8 cellular contexts compared by ENCODE assay signal in genomic region chr2:101002562-101003277, GRCh38. TPM values are rescaled to one million over a fixed set of nuclear protein-coding genes. Genes with fewer than 3 reads are reported as not detected.
DNase-seq lines count a peak whose midpoint lies in the region; ATAC-seq and TF ChIP-seq lines count a peak whose summit lies in the region.

No MANE protein-coding gene starts in this region.

- no peak for TF ChIP-seq CTCF in stomach (IDR thresholded peaks at IDR 0.05)

- POLR2A ChIA-PET in CD4-positive, alpha-beta memory T cell (lab: Charles Lee; ENCODE audit: partially characterized antibody), result interaction anchor here (0.7 to 3.6 kb wide), 17 partner anchors 11 to 446 kb away, joined by 3 to 50 read pairs (median 6); partner anchors contain the start of genes CNOT11, PDCL3 and RNF149

- peak overlapping the region; percentile 90 to 96 (median 95) for H3K4me3 Mint-ChIP-seq in CD4-positive, alpha-beta memory T cell

- peak overlapping the region; percentile 91 for H3K27ac ChIP-seq in CD4-positive, alpha-beta memory T cell (ENCODE audit: low read depth, low read length)
- H3K27ac ChIP-seq in layer of hippocampus (ENCODE audit: low read depth, low read length) (peak overlapping the region; percentile 68), stomach (peak overlapping the region; percentile 87 to 94 (median 91))

- CTCF ChIA-PET in CD4-positive, alpha-beta memory T cell (lab: Charles Lee; ENCODE audit: partially characterized antibody), result interaction anchor here (0.5 to 4.2 kb wide), 8 partner anchors 10 to 440 kb away, joined by 3 to 38 read pairs (median 4); partner anchors contain the start of gene PDCL3

- no peak for DNase-seq in CD4-positive, alpha-beta memory T cell
- DNase-seq in HT-29 (ENCODE audit: low spot score), result peak; percentile 59
- DNase-seq in amniotic epithelial cell (ENCODE audit: low read depth), result peak; percentile 16
- DNase-seq in stomach, result no peak
- DNase-seq in NCI-H187 (lab: John Stamatoyannopoulos, UW), result no peak
- no peak for DNase-seq in NOMO-1 treated with DMSO at 0.1 percent for 48 hours (lab: John Stamatoyannopoulos, UW; ENCODE audit: unreplicated experiment)

- peaks cover 32 to 56% (median 45%) of the 10 kb centered on the region in 4 donors for H3K4me1 Mint-ChIP-seq in CD4-positive, alpha-beta memory T cell

- WGBS in stomach, 5 donors, result 1% methylated on average over 23 to 26 of the region's 26 CpGs

- intact Hi-C loops in CD4-positive, alpha-beta memory T cell (cut with micrococcal nuclease), result loop anchor here (1.0 to 5.0 kb wide), 3 partner anchors 250 to 1665 kb away; partner anchors contain the start of genes CNOT11, EIF5B, PDCL3 and TXNDC9
- intact Hi-C loops in stomach (cut with DNase I; ENCODE audit: low total_unique reads), result no loop called here

- no peak for ATAC-seq in GM18520 (IDR thresholded peaks at IDR 0.05; ENCODE audit: unreplicated experiment)

- H3K36me3 Mint-ChIP-seq in CD4-positive, alpha-beta memory T cell, result peaks cover 40 to 55% of the 10 kb centered on the region in 2 donors

- H3K4me1 ChIP-seq in CD4-positive, alpha-beta memory T cell (ENCODE audit: insufficient read depth, low read length), result peaks cover 37% of the 10 kb centered on the region
- H3K4me1 ChIP-seq in stomach, result peaks cover 13 to 57% (median 37%) of the 10 kb centered on the region in 4 donors

- no peak for TF ChIP-seq POLR2A in stomach (IDR thresholded peaks at IDR 0.05)

- H3K36me3 ChIP-seq in CD4-positive, alpha-beta memory T cell (ENCODE audit: insufficient read depth, low read length), result peaks cover 41% of the 10 kb centered on the region
- peaks cover 41 to 43% (median 42%) of the 10 kb centered on the region in 4 donors for H3K36me3 ChIP-seq in stomach

- H3K27ac Mint-ChIP-seq in CD4-positive, alpha-beta memory T cell, result peak overlapping the region; percentile 91 to 99 (median 98)

- H3K9me3 ChIP-seq in CD4-positive, alpha-beta memory T cell (ENCODE audit: control insufficient read depth in 1 of 2, low read length in 2 of 2), result no peaks in the 10 kb centered on the region
- H3K9me3 ChIP-seq in stomach, result no peaks in the 10 kb centered on the region

- TF ChIP-seq EP300 in stomach (IDR thresholded peaks at IDR 0.05), result no peak

- peaks cover 0 to 2% (median 0%) of the 10 kb centered on the region in 8 donors for H3K9me3 Mint-ChIP-seq in CD4-positive, alpha-beta memory T cell

- no peaks in the 10 kb centered on the region for H3K27me3 Mint-ChIP-seq in CD4-positive, alpha-beta memory T cell

- no peaks in the 10 kb centered on the region for H3K27me3 ChIP-seq in CD4-positive, alpha-beta memory T cell (ENCODE audit: insufficient read depth, low read length)
- no peaks in the 10 kb centered on the region for H3K27me3 ChIP-seq in layer of hippocampus (ENCODE audit: control insufficient read depth, insufficient read depth, low read length)
- no peaks in the 10 kb centered on the region for H3K27me3 ChIP-seq in stomach

- peak overlapping the region; percentile 97 to 98 for H3K4me3 ChIP-seq in CD4-positive, alpha-beta memory T cell (ENCODE audit: low read length in 2 of 2)
- H3K4me3 ChIP-seq in stomach, result peak overlapping the region; percentile 70 to 92 (median 82)

RNA-seq across cellular contexts. Expression of gene RPL31, which starts 0.6 kb away (rescaled TPM):
- 1,000 to 10,000 TPM; 2,455 to 2,531 TPM for total RNA-seq in CD4-positive, alpha-beta memory T cell
- polyA plus RNA-seq in CD4-positive, alpha-beta memory T cell, result 1,000 to 10,000 TPM; 5,582 to 6,581 TPM
- 1,454 and 1,668 TPM in 2 replicates for total RNA-seq in HT-29 (2014; rRNA removed; shearing (Covaris generic))
- total RNA-seq in stomach, result 1,000 to 10,000 TPM in 4 of 5 donors, 100 to 1,000 TPM in 1; 272 to 1,474 (median 1,038) TPM
- 1,000 to 10,000 TPM; 5,640 to 7,137 (median 6,556) TPM for polyA plus RNA-seq in stomach

Comparison
In these comparisons a context has a peak if more than half of its experiments do, and no peak if none do; other contexts are left out.
1. DNase-seq: peak in HT-29 (single experiment) and amniotic epithelial cell (single experiment); none in CD4-positive, alpha-beta memory T cell (0 of 5), stomach (single experiment), NCI-H187 (0 of 2) and NOMO-1 treated with DMSO at 0.1 percent for 48 hours (single experiment).
2. Peak in every context shown above with its lines, with median percentiles within 50 percentile points of each other: H3K27ac ChIP-seq.